In the genomic region with DNA sequence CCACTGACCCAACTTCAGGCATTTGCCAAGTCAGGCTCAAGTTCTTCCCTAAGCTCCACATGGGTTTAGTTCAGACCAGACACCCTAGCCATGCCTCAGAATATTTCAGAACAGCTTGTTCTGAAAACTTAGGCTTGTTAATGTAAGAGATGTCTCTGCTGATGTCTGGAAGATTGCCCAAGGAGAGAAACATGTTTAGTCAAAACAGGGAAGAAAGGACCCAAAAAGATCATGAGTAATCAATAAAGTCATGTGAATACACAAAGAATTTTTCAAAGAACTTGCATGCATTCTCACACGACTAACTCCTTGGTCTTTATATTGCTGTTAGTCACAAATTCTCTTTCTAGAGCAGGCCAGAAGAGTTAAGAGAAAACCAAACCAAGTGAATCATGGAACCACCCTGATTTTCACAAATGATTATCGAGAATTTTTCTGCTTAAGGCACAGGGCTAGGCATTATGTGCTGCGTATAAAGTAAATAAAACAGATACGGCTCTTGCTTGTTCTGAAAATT, we compare ENCODE assay signal across 18 cellular contexts.
"Had no signal": no experiment of that assay in that cellular context is flagged by ENCODE, and none has a peak within 500 bp of the region (broad histone marks: within the 10 kb centered on the region; RNA-seq: fewer than 3 reads in every experiment).

No MANE protein-coding gene starts in this region.

- ATAC-seq: lower lobe of right lung, upper lobe of right lung had no signal

- H3K4me3 Mint-ChIP-seq: immature natural killer cell; mesothelial cell of epicardium; neural crest cell; stimulated activated naive CD8-positive, alpha-beta T cell treated with anti-CD3 and anti-CD28 coated beads, Interleukin-15, amount 100 ng/mL, for 72 hours had no signal

- DNase-seq: activated CD4-positive, alpha-beta T cell treated with anti-CD3 and anti-CD28 coated beads for 4 hours; activated gamma-delta T cell treated with Interleukin-2 at 50 U/mL for 16 hours; esophagus squamous epithelium; foreskin melanocyte; head of caudate nucleus; immature natural killer cell; left colon; lower lobe of right lung; right lobe of liver; SJCRH30; testis; upper lobe of right lung had no signal

- H3K36me3 ChIP-seq: ascending aorta, cardiac muscle cell, esophagus squamous epithelium, lower lobe of right lung, right lobe of liver, SJCRH30, upper lobe of right lung had no signal

- H3K9me3 Mint-ChIP-seq: immature natural killer cell; neural crest cell; stimulated activated naive CD8-positive, alpha-beta T cell treated with anti-CD3 and anti-CD28 coated beads, Interleukin-15, amount 100 ng/mL, for 72 hours had no signal

- FAIRE-seq: endometrium had no signal

- H3K36me3 Mint-ChIP-seq: immature natural killer cell, mesothelial cell of epicardium had no signal

- H3K27ac ChIP-seq: ascending aorta, cardiac muscle cell, esophagus squamous epithelium, lower lobe of right lung, right lobe of liver, SJCRH30, testis, upper lobe of right lung had no signal

- H3K27ac Mint-ChIP-seq: immature natural killer cell, mesothelial cell of epicardium had no signal

- H3K4me1 ChIP-seq: ascending aorta, lower lobe of right lung, right lobe of liver, testis, upper lobe of right lung had no signal

- H3K4me1 Mint-ChIP-seq: immature natural killer cell, neural crest cell had no signal

- H3K4me3 ChIP-seq: ascending aorta, cardiac muscle cell, esophagus squamous epithelium, lower lobe of right lung, right lobe of liver, SJCRH30, testis, upper lobe of right lung had no signal

- H3K9me3 ChIP-seq: ascending aorta, esophagus squamous epithelium, lower lobe of right lung, right lobe of liver, SJCRH30, testis, upper lobe of right lung had no signal

- H3K27me3 ChIP-seq: ascending aorta, esophagus squamous epithelium, right lobe of liver, SJCRH30, testis, upper lobe of right lung had no signal
